ENCODE assay signal across 8 cellular contexts in the genomic region with DNA sequence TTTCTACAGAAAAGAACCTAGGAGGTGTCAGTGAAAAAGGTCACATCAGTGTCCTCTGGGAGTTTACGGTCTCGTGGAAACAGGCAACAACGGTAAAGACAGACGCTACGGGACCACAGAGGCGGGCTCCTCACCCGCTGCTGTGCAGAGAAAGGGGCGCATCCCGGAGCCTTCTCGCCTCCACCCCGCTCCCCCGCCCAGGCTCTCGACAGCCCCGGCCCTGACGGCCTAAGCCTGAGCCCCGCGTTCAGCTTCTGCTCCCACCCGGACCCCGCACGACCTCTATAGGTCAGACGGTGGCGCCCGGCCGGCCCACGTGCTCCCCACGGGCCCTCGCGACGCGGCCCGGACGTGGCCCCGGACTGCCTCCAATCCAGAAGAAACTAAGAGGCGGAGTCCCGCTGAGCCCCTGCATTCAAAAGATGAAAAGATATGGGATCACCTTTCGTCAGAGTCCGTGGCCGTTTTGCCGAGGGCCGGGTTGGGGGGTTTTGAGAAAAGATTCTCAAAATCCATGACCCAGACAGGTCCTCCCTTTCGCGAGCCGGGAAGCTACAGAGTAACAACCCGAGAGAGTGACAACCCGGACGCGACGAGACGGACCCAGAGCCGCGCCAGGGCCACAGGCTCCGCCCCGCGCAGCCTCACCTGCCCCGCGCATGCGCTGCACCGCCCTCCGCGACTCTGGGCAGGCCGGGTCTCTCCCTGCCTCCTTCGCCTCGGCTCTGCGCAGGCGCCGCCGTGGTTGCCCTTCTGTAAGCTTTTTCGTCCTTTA.
DNase-seq lines count a peak whose midpoint lies in the region; ATAC-seq lines count a peak whose summit lies in the region.

A gene (minus strand): TSS at position 577 of the 775 bp plus-strand sequence. CDS start 61 bp downstream, at position 516.

- peak; percentile 88 to 90 for DNase-seq in AML-193 (lab: John Stamatoyannopoulos, UW)
- peak; percentile 68 to 94 for DNase-seq in NCI-H446 (lab: John Stamatoyannopoulos, UW)
- DNase-seq in activated CD4-positive, CD25-positive, alpha-beta regulatory T cell treated with anti-CD3 and anti-CD28 coated beads, Interleukin-2, amount 50 U/mL, for 16 hours (ENCODE audit: low read depth, low spot score): peak; percentile 90
- peak; percentile 95 for DNase-seq in central memory CD4-positive, alpha-beta T cell
- peak; percentile 78 for DNase-seq in iris pigment epithelial cell (ENCODE audit: low read depth)
- DNase-seq in stimulated activated CD4-positive, alpha-beta T cell treated with anti-CD3 and anti-CD28 coated beads, Interleukin-12 subunit alpha, Interleukin-12 subunit beta, amount 100 ng/mL, for 4 hours: peak; percentile 97

- peak; percentile 92 for ATAC-seq in GM19035 (IDR thresholded peaks at IDR 0.05; ENCODE audit: unreplicated experiment)
- ATAC-seq in HG03342 (IDR thresholded peaks at IDR 0.05; ENCODE audit: unreplicated experiment): peak; percentile 87

Comparison
In these comparisons a context has a peak if more than half of its experiments do, and no peak if none do; other contexts are left out.
1. Peak in every context shown above with its lines: DNase-seq and ATAC-seq.